Comparison of ENCODE assay signal across 16 cellular contexts in the genomic region with DNA sequence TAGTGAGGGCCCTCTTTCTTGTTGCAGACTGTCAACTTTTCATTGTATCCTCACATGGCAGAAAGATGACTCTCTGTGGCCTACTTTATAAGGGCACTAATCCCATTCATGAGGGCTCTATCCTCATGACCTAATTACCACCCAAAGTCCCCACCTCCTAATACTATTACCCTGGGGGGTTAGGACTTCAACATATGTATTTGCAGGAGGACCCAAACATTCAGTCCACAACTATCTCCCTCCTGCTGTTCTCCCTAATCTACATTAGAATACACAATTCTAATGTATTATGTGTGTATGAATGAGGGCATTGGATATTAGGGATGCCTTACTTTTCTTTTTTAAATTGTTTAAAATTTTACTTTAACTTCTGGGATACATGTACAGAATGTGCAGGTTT.
DNase-seq lines count a peak whose midpoint lies in the region; ATAC-seq and TF ChIP-seq lines count a peak whose summit lies in the region.
"Had no signal": no experiment of that assay in that cellular context is flagged by ENCODE, and none has a peak within 500 bp of the region (broad histone marks: within the 10 kb centered on the region; RNA-seq: fewer than 3 reads in every experiment).

No MANE protein-coding gene starts in this region.

- CTCF ChIA-PET in WTC11 (lab: Charles Lee), result no interaction called here

- TF ChIP-seq CTCF in Loucy (conservative IDR thresholded peaks at IDR 0.05; ENCODE audit: low read length) (no peak), WTC11 (IDR thresholded peaks at IDR 0.05) (no peak)

- POLR2A ChIA-PET in WTC11 (lab: Charles Lee), result no interaction called here

- ATAC-seq in WTC11, result peak; percentile 31; the same call in 1 of the 2 replicates
- ATAC-seq: HCT116 had no signal

- no peaks in the 10 kb centered on the region for H3K79me2 ChIP-seq in Loucy (ENCODE audit: insufficient read depth, low read length)

- H3F3A ChIP-seq in Loucy (ENCODE audit: low read depth), result peaks cover 3% of the 10 kb centered on the region; the same call in 1 of the 2 replicates

- H3K9me2 ChIP-seq in Loucy (replicated peaks; ENCODE audit: low read depth, low read length), result no peaks in the 10 kb centered on the region

- H3K9me3 ChIP-seq in Loucy (ENCODE audit: insufficient read depth, low read depth, low read length), result no peaks in the 10 kb centered on the region

- no peaks in the 10 kb centered on the region for H3K36me3 ChIP-seq in Loucy (ENCODE audit: insufficient read depth, low read length)

- peaks cover 10% of the 10 kb centered on the region; the same call in 1 of the 2 replicates for H3K4me1 Mint-ChIP-seq in WTC11

- peak overlapping the region; percentile 20 for H3K4me2 ChIP-seq in Loucy (ENCODE audit: low read depth, low read length, poor library complexity, severe bottlenecking)

- H3K9ac ChIP-seq in Loucy (ENCODE audit: low read depth, low read length, poor library complexity, severe bottlenecking), result no peak overlapping the region

- H3K27ac Mint-ChIP-seq in WTC11, result no peak overlapping the region

- no peaks in the 10 kb centered on the region for H4K20me1 ChIP-seq in Loucy (ENCODE audit: insufficient read depth, low read length, poor library complexity, severe bottlenecking)

- no peaks in the 10 kb centered on the region for H3K36me3 Mint-ChIP-seq in WTC11
- H3K36me3 Mint-ChIP-seq: CD4-positive, alpha-beta memory T cell had no signal

- no peak for DNase-seq in WTC11 (ENCODE audit: low spot score)
- peak; percentile 19 for DNase-seq in iPS DF 4.7 (ENCODE audit: extremely low read depth, low spot score)
- DNase-seq in UCSD-AML1 (lab: John Stamatoyannopoulos, UW; ENCODE audit: unreplicated experiment), result no peak
- no peak for DNase-seq in NCI-H345 (lab: John Stamatoyannopoulos, UW)
- DNase-seq in mucosa of gallbladder (ENCODE audit: low spot score), result no peak
- DNase-seq: C1 segment of cervical spinal cord; Calu3; CD4-positive, alpha-beta memory T cell; COR-L47; DMS53; DMS79 treated with DMSO at 0.1 percent for 48 hours; GF-D8; GOT3; H7 had no signal

- H2AFZ ChIP-seq in Loucy (ENCODE audit: low read length), result no peak overlapping the region

- H3K4me3 ChIP-seq in Loucy (ENCODE audit: low read length, poor library complexity, severe bottlenecking), result no peak overlapping the region

- no peak overlapping the region for H3K4me3 Mint-ChIP-seq in WTC11
- H3K4me3 Mint-ChIP-seq: CD4-positive, alpha-beta memory T cell had no signal

- peaks cover 27% of the 10 kb centered on the region for H3K4me1 ChIP-seq in Loucy (ENCODE audit: insufficient read depth, low read length, poor library complexity, severe bottlenecking)

- H3K9me3 Mint-ChIP-seq in WTC11, result peaks cover 4% of the 10 kb centered on the region; the same call in 1 of the 2 replicates

- H3K27me3 ChIP-seq in Loucy (ENCODE audit: insufficient read depth, low read length, poor library complexity, severe bottlenecking), result no peaks in the 10 kb centered on the region

- peaks cover 77% of the 10 kb centered on the region for H3K27me3 Mint-ChIP-seq in WTC11 (ENCODE audit: low read depth)
- H3K27me3 Mint-ChIP-seq: CD4-positive, alpha-beta memory T cell had no signal

TF ChIP-seq in WTC11, 78 proteins besides CTCF, POLR2A, EP300 and RAD21:
- TF ChIP-seq JUN (CRISPR knock-in tag; IDR thresholded peaks at IDR 0.05) (no peak), OVOL2 (CRISPR knock-in tag; IDR thresholded peaks at IDR 0.05; ENCODE audit: borderline replicate concordance) (no peak)
- TF ChIP-seq, protein P1, sequence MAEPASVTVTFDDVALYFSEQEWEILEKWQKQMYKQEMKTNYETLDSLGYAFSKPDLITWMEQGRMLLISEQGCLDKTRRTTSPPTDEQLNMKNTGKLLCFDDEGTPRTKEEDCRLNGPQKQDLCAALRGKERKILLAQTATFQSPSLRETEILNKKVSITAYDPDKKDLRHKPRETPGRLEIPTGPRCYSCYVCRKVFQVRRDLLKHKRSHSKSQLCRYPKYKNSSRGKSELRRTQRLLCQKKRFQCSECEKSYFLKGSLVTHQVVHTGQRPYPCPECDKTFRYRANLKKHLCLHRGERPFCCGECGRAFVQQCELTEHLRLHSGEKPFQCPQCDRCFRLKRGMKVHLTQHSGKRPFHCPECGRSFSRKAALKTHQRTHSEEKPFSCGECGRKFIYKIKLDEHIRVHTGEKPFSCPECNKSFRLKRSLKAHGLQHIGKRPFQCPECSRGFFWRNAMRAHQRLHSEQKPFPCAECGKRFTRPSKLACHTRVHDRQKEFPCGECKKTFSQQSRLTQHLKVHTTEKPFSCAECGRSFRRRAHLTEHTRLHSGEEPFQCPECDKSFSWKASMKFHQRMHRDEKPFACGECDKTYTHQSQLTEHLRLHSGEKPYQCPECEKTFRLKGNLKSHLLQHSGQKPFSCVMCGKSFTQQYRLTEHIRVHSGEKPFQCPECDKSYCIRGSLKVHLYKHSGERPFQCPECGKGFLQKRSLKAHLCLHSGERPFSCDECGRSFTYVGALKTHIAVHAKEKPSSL (CRISPR knock-in tag; conservative IDR thresholded peaks at IDR 0.05), result no peak
- TF ChIP-seq, protein P2, sequence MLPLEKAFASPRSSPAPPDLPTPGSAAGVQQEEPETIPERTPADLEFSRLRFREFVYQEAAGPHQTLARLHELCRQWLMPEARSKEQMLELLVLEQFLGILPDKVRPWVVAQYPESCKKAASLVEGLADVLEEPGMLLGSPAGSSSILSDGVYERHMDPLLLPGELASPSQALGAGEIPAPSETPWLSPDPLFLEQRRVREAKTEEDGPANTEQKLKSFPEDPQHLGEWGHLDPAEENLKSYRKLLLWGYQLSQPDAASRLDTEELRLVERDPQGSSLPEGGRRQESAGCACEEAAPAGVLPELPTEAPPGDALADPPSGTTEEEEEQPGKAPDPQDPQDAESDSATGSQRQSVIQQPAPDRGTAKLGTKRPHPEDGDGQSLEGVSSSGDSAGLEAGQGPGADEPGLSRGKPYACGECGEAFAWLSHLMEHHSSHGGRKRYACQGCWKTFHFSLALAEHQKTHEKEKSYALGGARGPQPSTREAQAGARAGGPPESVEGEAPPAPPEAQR (CRISPR knock-in tag; IDR thresholded peaks at IDR 0.05), result no peak
- TF ChIP-seq, protein P3, sequence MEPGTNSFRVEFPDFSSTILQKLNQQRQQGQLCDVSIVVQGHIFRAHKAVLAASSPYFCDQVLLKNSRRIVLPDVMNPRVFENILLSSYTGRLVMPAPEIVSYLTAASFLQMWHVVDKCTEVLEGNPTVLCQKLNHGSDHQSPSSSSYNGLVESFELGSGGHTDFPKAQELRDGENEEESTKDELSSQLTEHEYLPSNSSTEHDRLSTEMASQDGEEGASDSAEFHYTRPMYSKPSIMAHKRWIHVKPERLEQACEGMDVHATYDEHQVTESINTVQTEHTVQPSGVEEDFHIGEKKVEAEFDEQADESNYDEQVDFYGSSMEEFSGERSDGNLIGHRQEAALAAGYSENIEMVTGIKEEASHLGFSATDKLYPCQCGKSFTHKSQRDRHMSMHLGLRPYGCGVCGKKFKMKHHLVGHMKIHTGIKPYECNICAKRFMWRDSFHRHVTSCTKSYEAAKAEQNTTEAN (CRISPR knock-in tag; IDR thresholded peaks at IDR 0.05), result no peak
